In genomic region chr20:24027229-24027628, GRCh38 we compare ENCODE assay signal across 10 cellular contexts. TPM values are rescaled to one million over a fixed set of nuclear protein-coding genes. Genes with fewer than 3 reads are reported as not detected.
DNase-seq lines count a peak whose midpoint lies in the region; ATAC-seq and TF ChIP-seq lines count a peak whose summit lies in the region.
"Had no signal": no experiment of that assay in that cellular context is flagged by ENCODE, and none has a peak within 500 bp of the region (broad histone marks: within the 10 kb centered on the region; RNA-seq: fewer than 3 reads in every experiment).

No MANE protein-coding gene starts in this region.

- no peak overlapping the region for H2AK9ac ChIP-seq in IMR-90 (replicated peaks; ENCODE audit: low read depth, low read length, poor library complexity)

- H3K56ac ChIP-seq in IMR-90 (ENCODE audit: extremely low read depth, insufficient read depth, low read length) = no peak overlapping the region

- H3K27me3 ChIP-seq in IMR-90 (ENCODE audit: control insufficient read depth, insufficient read depth, low read length) = no peaks in the 10 kb centered on the region
- H3K27me3 ChIP-seq: body of pancreas had no signal

- H3K4me1 ChIP-seq in IMR-90 (ENCODE audit: control insufficient read depth, insufficient read depth, low read length) = no peaks in the 10 kb centered on the region
- H3K4me1 ChIP-seq: body of pancreas had no signal

- H3K4ac ChIP-seq in IMR-90 (ENCODE audit: low read depth, low read length) = no peak overlapping the region

- H3K36me3 ChIP-seq in IMR-90 (ENCODE audit: control insufficient read depth, insufficient read depth, low read length) = no peaks in the 10 kb centered on the region

- TF ChIP-seq RAD21 in IMR-90 (IDR thresholded peaks at IDR 0.05; ENCODE audit: low read length) = no peak

- no peak for ATAC-seq in IMR-90 (ENCODE audit: low read depth)
- peak; percentile 73 for ATAC-seq in Right ventricle myocardium superior (ENCODE audit: poor library complexity)
- ATAC-seq: body of pancreas had no signal

- H3K4me2 ChIP-seq in IMR-90 (ENCODE audit: low read depth, low read length) = no peak overlapping the region

- H4K20me1 ChIP-seq in IMR-90 (ENCODE audit: insufficient read depth, low read length) = no peaks in the 10 kb centered on the region

- dilution Hi-C loops in IMR-90 (cut with HindIII; ENCODE audit: low sequenced_read_pairs, unreplicated experiment) = no loop called here

- H2BK20ac ChIP-seq in IMR-90 (ENCODE audit: low read depth, low read length) = no peak overlapping the region

- CTCF ChIA-PET in IMR-90 (lab: Yijun Ruan, JAX) = no interaction called here

- H2BK5ac ChIP-seq in IMR-90 (ENCODE audit: low read depth, low read length, poor library complexity, severe bottlenecking) = no peak overlapping the region

- POLR2A ChIA-PET in IMR-90 (lab: Charles Lee; ENCODE audit: unreplicated experiment) = no interaction called here

- in situ Hi-C loops in IMR-90 (cut with MboI; ENCODE audit: low sequenced_read_pairs) = no loop called here

- no peak overlapping the region for H3K23ac ChIP-seq in IMR-90 (ENCODE audit: low read depth, low read length)

- H3K27ac ChIP-seq in IMR-90 (ENCODE audit: insufficient read depth, low read length) = no peak overlapping the region
- H3K27ac ChIP-seq: body of pancreas had no signal

- DNase-seq in GDM1 (lab: John Stamatoyannopoulos, UW) (peak; percentile 40), IMR-90 (no peak), Right ventricle myocardium superior (peak; percentile 74), NCI-H2081 treated with DMSO at 0.1 percent for 48 hours (lab: John Stamatoyannopoulos, UW) (no peak), epidermal melanocyte (ENCODE audit: insufficient read length, low spot score) (no peak), NCI-H1930 (lab: John Stamatoyannopoulos, UW) (no peak)
- peak; percentile 47 for DNase-seq in activated CD8-positive, alpha-beta memory T cell treated with anti-CD3 and anti-CD28 coated beads, Interleukin-2, amount 50 U/mL, for 24 hours (ENCODE audit: extremely low read depth)
- peak; percentile 31 to 60 (median 42) for DNase-seq in stimulated activated CD4-positive, alpha-beta T cell treated with anti-CD3 and anti-CD28 coated beads, TNF-alpha, amount 100 ng/mL, for 24 hours (ENCODE audit: low read depth in 3 of 3)

- no TSS peak for BruUV-seq in IMR-90 (replicated peaks; lab: Mats Ljungman, UMichigan)

- H3K9me3 ChIP-seq in IMR-90 (ENCODE audit: control insufficient read depth, insufficient read depth, low read length) = no peaks in the 10 kb centered on the region
- H3K9me3 ChIP-seq: body of pancreas had no signal

- intact Hi-C loops in IMR-90 (cut with micrococcal nuclease) = no loop called here
- intact Hi-C loops in Right ventricle myocardium superior (cut with DNase I) = no loop called here

- no peak for TF ChIP-seq POLR2A in IMR-90 (IDR thresholded peaks at IDR 0.05; ENCODE audit: low read depth, low read length)

- no peak overlapping the region for H4K5ac ChIP-seq in IMR-90 (ENCODE audit: low read depth, low read length)

- H4K8ac ChIP-seq in IMR-90 (ENCODE audit: low read depth in 2 of 2, low read length in 2 of 2) = no peak overlapping the region

- no peaks in the 10 kb centered on the region for H3K79me1 ChIP-seq in IMR-90 (ENCODE audit: low read depth in 1 of 2, low read length in 2 of 2)

- no peak overlapping the region for H3K4me3 ChIP-seq in IMR-90 (ENCODE audit: insufficient read depth, low read depth, low read length)
- H3K4me3 ChIP-seq: body of pancreas had no signal

- peak overlapping the region; percentile 52 for H2AFZ ChIP-seq in IMR-90 (replicated peaks; ENCODE audit: low read length, poor library complexity)

- no peak overlapping the region for H2BK15ac ChIP-seq in IMR-90 (ENCODE audit: low read depth, low read length)

- no peak overlapping the region for H3K9ac ChIP-seq in IMR-90 (ENCODE audit: low read depth, low read length)

- H2BK120ac ChIP-seq in IMR-90 (ENCODE audit: low read depth, low read length) = no peak overlapping the region

- no peak overlapping the region for H3K18ac ChIP-seq in IMR-90 (ENCODE audit: low read depth, low read length)

- WGBS in IMR-90 (ENCODE audit: extremely low coverage in 2 of 2, insufficient read length in 1 of 2), 2 experiments = 14% methylated on average over 5 of the region's 6 CpGs; no CpG with 5 or more reads in 1 of the 2 experiments

- no peaks in the 10 kb centered on the region for H3K9me1 ChIP-seq in IMR-90 (ENCODE audit: insufficient read depth, low read length)

- H4K91ac ChIP-seq in IMR-90 (ENCODE audit: insufficient read depth, low read depth, low read length) = no peak overlapping the region

- no peak overlapping the region for H3K14ac ChIP-seq in IMR-90 (replicated peaks; ENCODE audit: low read depth, low read length)

- H2AK5ac ChIP-seq in IMR-90 (ENCODE audit: low read depth, low read length) = no peak overlapping the region

- no peak for TF ChIP-seq CTCF in IMR-90 (conservative IDR thresholded peaks at IDR 0.05; ENCODE audit: low read depth, low read length)

TF ChIP-seq in IMR-90, 13 proteins besides CTCF, POLR2A, EP300 and RAD21:
- TF ChIP-seq MAFK (IDR thresholded peaks at IDR 0.05; ENCODE audit: low read depth, low read length) (no peak), CEBPB (IDR thresholded peaks at IDR 0.05; ENCODE audit: low read depth, low read length) (no peak), CHD1 (IDR thresholded peaks at IDR 0.05; ENCODE audit: low read depth, low read length) (no peak), RFX5 (IDR thresholded peaks at IDR 0.05; ENCODE audit: low read depth, low read length) (no peak), USF2 (IDR thresholded peaks at IDR 0.05; ENCODE audit: low read depth, low read length) (no peak), BHLHE40 (IDR thresholded peaks at IDR 0.05; ENCODE audit: low read depth, low read length) (no peak), MXI1 (IDR thresholded peaks at IDR 0.05; ENCODE audit: borderline replicate concordance, low read depth, low read length) (no peak), FOS (IDR thresholded peaks at IDR 0.05; ENCODE audit: low read depth, low read length) (no peak), MAZ (IDR thresholded peaks at IDR 0.05; ENCODE audit: borderline replicate concordance, low read depth, low read length) (no peak), SMC3 (IDR thresholded peaks at IDR 0.05; ENCODE audit: low read depth, low read length) (no peak), RCOR1 (IDR thresholded peaks at IDR 0.05; ENCODE audit: insufficient replicate concordance, low read length) (no peak), NFE2L2 (IDR thresholded peaks at IDR 0.05; ENCODE audit: low read depth, low read length) (no peak)
- TF ChIP-seq, protein P1, sequence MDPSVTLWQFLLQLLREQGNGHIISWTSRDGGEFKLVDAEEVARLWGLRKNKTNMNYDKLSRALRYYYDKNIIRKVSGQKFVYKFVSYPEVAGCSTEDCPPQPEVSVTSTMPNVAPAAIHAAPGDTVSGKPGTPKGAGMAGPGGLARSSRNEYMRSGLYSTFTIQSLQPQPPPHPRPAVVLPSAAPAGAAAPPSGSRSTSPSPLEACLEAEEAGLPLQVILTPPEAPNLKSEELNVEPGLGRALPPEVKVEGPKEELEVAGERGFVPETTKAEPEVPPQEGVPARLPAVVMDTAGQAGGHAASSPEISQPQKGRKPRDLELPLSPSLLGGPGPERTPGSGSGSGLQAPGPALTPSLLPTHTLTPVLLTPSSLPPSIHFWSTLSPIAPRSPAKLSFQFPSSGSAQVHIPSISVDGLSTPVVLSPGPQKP (IDR thresholded peaks at IDR 0.05; ENCODE audit: borderline replicate concordance, low read depth, low read length) = no peak

RNA-seq across cellular contexts. Expression of gene GGTLC1, which starts 38.6 kb away (rescaled TPM):
- total RNA-seq in IMR-90 (2012; rRNA removed) = not detected in 2 replicates
- polyA plus RNA-seq in IMR-90 (2012; rRNA removed) = not detected in 2 replicates
- not detected in 2 replicates for polyA plus RNA-seq in IMR-90 (2012; cell fraction: cytosol; rRNA removed)
- not detected in 2 replicates for polyA plus RNA-seq in IMR-90 (2012; cell fraction: nucleus; rRNA removed; ENCODE audit: low replicate concordance)
- total RNA-seq in Right ventricle myocardium superior = not detected
- total RNA-seq: subcutaneous adipose tissue had no signal

Comparison
In these comparisons a context has a peak if more than half of its experiments do, and no peak if none do; other contexts are left out.
1. DNase-seq: peak in GDM1 (single experiment), activated CD8-positive, alpha-beta memory T cell treated with anti-CD3 and anti-CD28 coated beads, Interleukin-2, amount 50 U/mL, for 24 hours (single experiment), Right ventricle myocardium superior (single experiment) and stimulated activated CD4-positive, alpha-beta T cell treated with anti-CD3 and anti-CD28 coated beads, TNF-alpha, amount 100 ng/mL, for 24 hours (3 of 3); none in IMR-90 (single experiment), NCI-H2081 treated with DMSO at 0.1 percent for 48 hours (single experiment), epidermal melanocyte (single experiment) and NCI-H1930 (0 of 2).